13 cellular contexts compared by ENCODE assay signal in genomic region chr5:125829349-125829748, GRCh38.
DNase-seq lines count a peak whose midpoint lies in the region; ATAC-seq and FAIRE-seq lines count a peak whose summit lies in the region.
"Had no signal": no experiment of that assay in that cellular context is flagged by ENCODE, and none has a peak within 500 bp of the region (broad histone marks: within the 10 kb centered on the region; RNA-seq: fewer than 3 reads in every experiment).

No MANE protein-coding gene starts in this region.

- FAIRE-seq in HTR-8/SVneo (lab: Jason Lieb, UNC) = no peak

- DNase-seq in RPMI8226 (peak; percentile 17), HuH-7.5 (ENCODE audit: low spot score) (no peak), HTR-8/SVneo (ENCODE audit: insufficient read length, low spot score) (no peak), T-helper 2 cell (no peak), NCI-H510A treated with DMSO at 0.1 percent for 48 hours (lab: John Stamatoyannopoulos, UW) (no peak)
- DNase-seq: dermis blood vessel endothelial cell; NCI-H1048; nucleus accumbens; stimulated activated naive CD8-positive, alpha-beta T cell treated with anti-CD3 and anti-CD28 coated beads, Interleukin-15, amount 100 ng/mL, for 72 hours; SW 1271 had no signal

- ATAC-seq in GM18519 (IDR thresholded peaks at IDR 0.05; ENCODE audit: low FRiP score, unreplicated experiment) = peak; percentile 100
- ATAC-seq in GM21423 (IDR thresholded peaks at IDR 0.05; ENCODE audit: unreplicated experiment) = peak; percentile 91
- peak; percentile 83 for ATAC-seq in HG03095 (IDR thresholded peaks at IDR 0.05; ENCODE audit: unreplicated experiment)
- ATAC-seq: stimulated activated naive CD8-positive, alpha-beta T cell treated with anti-CD3 and anti-CD28 coated beads, Interleukin-15, amount 100 ng/mL, for 72 hours had no signal
